Comparison of ENCODE assay signal across 14 cellular contexts in the genomic region with DNA sequence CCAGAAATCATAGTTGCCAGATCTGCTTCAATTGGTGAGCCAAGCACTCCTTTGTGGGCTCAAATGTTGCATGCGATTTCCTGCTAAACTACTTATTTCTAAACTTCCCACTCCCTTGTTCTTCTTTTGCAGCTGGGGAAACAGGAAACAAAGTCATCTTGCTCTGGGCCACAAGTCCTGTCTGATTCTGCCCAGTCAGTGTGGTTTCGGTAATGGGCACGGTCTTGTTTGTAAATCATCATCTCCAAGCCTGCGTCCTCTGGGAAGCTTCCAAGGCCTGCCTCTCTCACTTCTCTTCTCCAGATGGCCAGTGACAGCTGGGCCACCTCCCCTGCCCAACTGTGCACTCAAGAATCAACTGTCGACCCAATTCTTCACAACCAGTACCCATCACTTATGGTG. TPM values are rescaled to one million over a fixed set of nuclear protein-coding genes. Genes with fewer than 3 reads are reported as not detected.
DNase-seq lines count a peak whose midpoint lies in the region; ATAC-seq and TF ChIP-seq lines count a peak whose summit lies in the region.
"Had no signal": no experiment of that assay in that cellular context is flagged by ENCODE, and none has a peak within 500 bp of the region (broad histone marks: within the 10 kb centered on the region; RNA-seq: fewer than 3 reads in every experiment).

No MANE protein-coding gene starts in this region.

- intact Hi-C loops in right lobe of liver (cut with DNase I), result no loop called here
- intact Hi-C loops in vagina (cut with DNase I), result no loop called here

- TF ChIP-seq CTCF in right lobe of liver (IDR thresholded peaks at IDR 0.05) (no peak), vagina (IDR thresholded peaks at IDR 0.05) (no peak)

- DNase-seq in stimulated activated naive CD8-positive, alpha-beta T cell treated with anti-CD3 and anti-CD28 coated beads, Interleukin-15, amount 100 ng/mL, for 72 hours, result no peak
- DNase-seq in ecto neural progenitor cell (ENCODE audit: low spot score) (peak; percentile 14), right lobe of liver (peak in 1 of 3 donors; percentile 59), vagina (ENCODE audit: extremely low spot score in 2 of 2) (peak; percentile 83 to 88), NCI-H1417 (lab: John Stamatoyannopoulos, UW) (no peak)
- no peak for DNase-seq in activated CD4-positive, alpha-beta T cell treated with anti-CD3 and anti-CD28 coated beads for 1 hour
- no peak for DNase-seq in effector memory CD4-positive, alpha-beta T cell
- DNase-seq: NCI-H510A; stimulated activated naive B cell treated with anti-CD40 and anti-IgM and Interleukin-4, amounts not matched to agents 10 μg/mL and 1 μg/mL and 100 μg/mL, for 72 hours had no signal

- H3K36me3 Mint-ChIP-seq in stimulated activated naive CD8-positive, alpha-beta T cell treated with anti-CD3 and anti-CD28 coated beads, Interleukin-15, Interleukin-2, amounts not matched to agents 100 ng/mL and 50 ng/mL, for 24 hours (ENCODE audit: low read depth), result no peaks in the 10 kb centered on the region

- TF ChIP-seq POLR2A in right lobe of liver (IDR thresholded peaks at IDR 0.05), result no peak
- no peak for TF ChIP-seq POLR2A in vagina (IDR thresholded peaks at IDR 0.05)

- H3K27me3 ChIP-seq in right lobe of liver (no peaks in the 10 kb centered on the region), vagina (no peaks in the 10 kb centered on the region)
- H3K27me3 ChIP-seq in effector memory CD4-positive, alpha-beta T cell (replicated peaks; ENCODE audit: control insufficient read depth, insufficient read depth, low read length, poor library complexity, severe bottlenecking), result no peaks in the 10 kb centered on the region

- no peak overlapping the region for H3K27ac ChIP-seq in right lobe of liver
- H3K27ac ChIP-seq in vagina, result no peak overlapping the region
- no peak overlapping the region for H3K27ac ChIP-seq in effector memory CD4-positive, alpha-beta T cell (ENCODE audit: insufficient read depth, low read length, poor library complexity, severe bottlenecking)

- H3K27ac Mint-ChIP-seq in stimulated activated naive CD8-positive, alpha-beta T cell treated with anti-CD3 and anti-CD28 coated beads, Interleukin-15, Interleukin-2, amounts not matched to agents 100 ng/mL and 50 ng/mL, for 24 hours, result peak overlapping the region; percentile 42
- peak overlapping the region in 1 of 2 donors; percentile 85 for H3K27ac Mint-ChIP-seq in stimulated activated naive CD8-positive, alpha-beta T cell treated with anti-CD3 and anti-CD28 coated beads, Interleukin-15, amount 100 ng/mL, for 72 hours
- H3K27ac Mint-ChIP-seq: stimulated activated naive B cell treated with anti-CD40 and anti-IgM and Interleukin-4, amounts not matched to agents 10 μg/mL and 1 μg/mL and 100 μg/mL, for 72 hours had no signal

- H3K9me3 ChIP-seq in right lobe of liver (no peaks in the 10 kb centered on the region), vagina (no peaks in the 10 kb centered on the region)
- no peaks in the 10 kb centered on the region for H3K9me3 ChIP-seq in effector memory CD4-positive, alpha-beta T cell (ENCODE audit: control insufficient read depth, low read length)

- no peaks in the 10 kb centered on the region for H3K4me1 Mint-ChIP-seq in stimulated activated naive CD8-positive, alpha-beta T cell treated with anti-CD3 and anti-CD28 coated beads, Interleukin-15, Interleukin-2, amounts not matched to agents 100 ng/mL and 50 ng/mL, for 24 hours (ENCODE audit: low read depth)
- peaks cover 5% of the 10 kb centered on the region for H3K4me1 Mint-ChIP-seq in stimulated activated naive CD8-positive, alpha-beta T cell treated with anti-CD3 and anti-CD28 coated beads, Interleukin-15, amount 100 ng/mL, for 72 hours

- no peak overlapping the region for H3K4me3 Mint-ChIP-seq in stimulated activated naive CD8-positive, alpha-beta T cell treated with anti-CD3 and anti-CD28 coated beads, Interleukin-15, Interleukin-2, amounts not matched to agents 100 ng/mL and 50 ng/mL, for 24 hours
- H3K4me3 Mint-ChIP-seq in stimulated activated naive CD8-positive, alpha-beta T cell treated with anti-CD3 and anti-CD28 coated beads, Interleukin-15, amount 100 ng/mL, for 72 hours, result no peak overlapping the region
- H3K4me3 Mint-ChIP-seq: stimulated activated naive B cell treated with anti-CD40 and anti-IgM and Interleukin-4, amounts not matched to agents 10 μg/mL and 1 μg/mL and 100 μg/mL, for 72 hours had no signal

- no peak overlapping the region for H3K4me3 ChIP-seq in right lobe of liver
- H3K4me3 ChIP-seq in vagina, result no peak overlapping the region
- H3K4me3 ChIP-seq in effector memory CD4-positive, alpha-beta T cell (ENCODE audit: insufficient read depth, low read depth, low read length, poor library complexity, severe bottlenecking), result no peak overlapping the region
- H3K4me3 ChIP-seq: K562 had no signal

- H3K36me3 ChIP-seq in right lobe of liver (no peaks in the 10 kb centered on the region), vagina (no peaks in the 10 kb centered on the region)
- no peaks in the 10 kb centered on the region for H3K36me3 ChIP-seq in effector memory CD4-positive, alpha-beta T cell (ENCODE audit: control insufficient read depth, insufficient read depth, low read length)

- H3K4me1 ChIP-seq in right lobe of liver, result no peaks in the 10 kb centered on the region
- no peaks in the 10 kb centered on the region for H3K4me1 ChIP-seq in vagina
- H3K4me1 ChIP-seq in effector memory CD4-positive, alpha-beta T cell (ENCODE audit: control insufficient read depth, insufficient read depth, low read length, poor library complexity, severe bottlenecking), result no peaks in the 10 kb centered on the region

- peaks cover 7% of the 10 kb centered on the region for H3K9me3 Mint-ChIP-seq in stimulated activated naive CD8-positive, alpha-beta T cell treated with anti-CD3 and anti-CD28 coated beads, Interleukin-15, Interleukin-2, amounts not matched to agents 100 ng/mL and 50 ng/mL, for 24 hours
- peaks cover 10 to 16% of the 10 kb centered on the region in 2 donors for H3K9me3 Mint-ChIP-seq in stimulated activated naive CD8-positive, alpha-beta T cell treated with anti-CD3 and anti-CD28 coated beads, Interleukin-15, amount 100 ng/mL, for 72 hours

- 36% methylated on average over 4 of the region's 5 CpGs for WGBS in right lobe of liver (ENCODE audit: insufficient coverage, low coverage, low lambda C conversion rate, missing lambda C conversion rate)

- H3K27me3 Mint-ChIP-seq in stimulated activated naive CD8-positive, alpha-beta T cell treated with anti-CD3 and anti-CD28 coated beads, Interleukin-15, Interleukin-2, amounts not matched to agents 100 ng/mL and 50 ng/mL, for 24 hours, result peaks cover 22% of the 10 kb centered on the region
- H3K27me3 Mint-ChIP-seq in stimulated activated naive CD8-positive, alpha-beta T cell treated with anti-CD3 and anti-CD28 coated beads, Interleukin-15, amount 100 ng/mL, for 72 hours, result peaks cover 20% of the 10 kb centered on the region

- ATAC-seq in stimulated activated naive CD8-positive, alpha-beta T cell treated with anti-CD3 and anti-CD28 coated beads, Interleukin-15, amount 100 ng/mL, for 72 hours, result no peak
- peak; percentile 42 to 59 (median 54) for ATAC-seq in right lobe of liver
- ATAC-seq: K562 had no signal

RNA-seq across cellular contexts. Expression of a gene that starts 4.4 kb away (rescaled TPM):
- total RNA-seq in right lobe of liver (10 to 100 TPM; 16.0 to 47.4 (median 30.0) TPM), vagina (1,155 TPM)
- total RNA-seq: activated CD8-positive, alpha-beta memory T cell treated with anti-CD3 and anti-CD28 coated beads for 36 hours; Daoy; T-helper 1 cell treated with Interleukin-12 subunit alpha and Interleukin-12 subunit beta and Interleukin-4 antibody, amounts not matched to agents 30 ng/mL and 1 ng/mL, for 36 hours had no signal

RNA-seq across cellular contexts. Expression of a gene that starts 11.1 kb away (rescaled TPM):
- total RNA-seq in right lobe of liver, result 1 to 10 TPM; 1.5 to 3.8 (median 3.0) TPM
- total RNA-seq in vagina, result 4.2 TPM
- total RNA-seq: activated CD8-positive, alpha-beta memory T cell treated with anti-CD3 and anti-CD28 coated beads for 36 hours; Daoy; K562; T-helper 1 cell treated with Interleukin-12 subunit alpha and Interleukin-12 subunit beta and Interleukin-4 antibody, amounts not matched to agents 30 ng/mL and 1 ng/mL, for 36 hours had no signal

RNA-seq across cellular contexts. Expression of a gene that starts 28.8 kb away (rescaled TPM):
- 10 to 100 TPM; 34.3 to 96.8 (median 64.5) TPM for total RNA-seq in right lobe of liver
- total RNA-seq in vagina, result 4,658 TPM
- total RNA-seq: activated CD8-positive, alpha-beta memory T cell treated with anti-CD3 and anti-CD28 coated beads for 36 hours; Daoy had no signal

RNA-seq across cellular contexts. Expression of a gene that starts 29.8 kb away (rescaled TPM):
- total RNA-seq in right lobe of liver (not detected), vagina (not detected)
- total RNA-seq: activated CD8-positive, alpha-beta memory T cell treated with anti-CD3 and anti-CD28 coated beads for 36 hours; Daoy; K562; T-helper 1 cell treated with Interleukin-12 subunit alpha and Interleukin-12 subunit beta and Interleukin-4 antibody, amounts not matched to agents 30 ng/mL and 1 ng/mL, for 36 hours had no signal

RNA-seq across cellular contexts. Expression of a gene that starts 37.9 kb away (rescaled TPM):
- total RNA-seq in right lobe of liver (not detected), vagina (3.9 TPM)
- total RNA-seq: activated CD8-positive, alpha-beta memory T cell treated with anti-CD3 and anti-CD28 coated beads for 36 hours; Daoy; T-helper 1 cell treated with Interleukin-12 subunit alpha and Interleukin-12 subunit beta and Interleukin-4 antibody, amounts not matched to agents 30 ng/mL and 1 ng/mL, for 36 hours had no signal

Comparison
In these comparisons a context has a peak if more than half of its experiments do, and no peak if none do; other contexts are left out.
1. DNase-seq: peak in ecto neural progenitor cell (single experiment) and vagina (2 of 2); none in stimulated activated naive CD8-positive, alpha-beta T cell treated with anti-CD3 and anti-CD28 coated beads, Interleukin-15, amount 100 ng/mL, for 72 hours (0 of 2), NCI-H1417 (0 of 3), activated CD4-positive, alpha-beta T cell treated with anti-CD3 and anti-CD28 coated beads for 1 hour (single experiment) and effector memory CD4-positive, alpha-beta T cell (0 of 3).
2. RNA of a gene that starts 4.4 kb away (total RNA-seq): 1,155 TPM in vagina (single experiment); 16.0 to 47.4 TPM in right lobe of liver; every median in the first group is over 10 times any median in the second.
3. RNA of a gene that starts 28.8 kb away (total RNA-seq): 4,658 TPM in vagina (single experiment); 34.3 to 96.8 TPM in right lobe of liver; every median in the first group is over 10 times any median in the second.